In the genomic region with DNA sequence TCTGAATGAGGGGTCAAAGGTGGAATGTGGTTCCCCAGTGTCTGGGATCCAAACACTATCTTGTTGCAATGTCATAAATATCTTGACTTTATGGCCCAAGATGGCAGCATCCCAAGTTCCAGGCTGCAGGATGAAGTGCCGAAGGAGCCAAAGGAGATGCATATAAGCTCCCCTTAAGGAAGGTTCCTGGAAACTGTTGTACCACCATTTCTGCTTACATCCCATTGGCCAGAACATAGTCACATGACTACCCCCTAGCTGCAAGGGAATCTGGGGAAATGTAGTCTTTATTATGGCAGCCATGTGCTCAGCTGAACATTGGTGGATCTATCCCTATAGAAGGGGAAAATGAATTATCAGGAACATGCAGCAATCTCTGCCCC, we compare ENCODE assay signal across 10 cellular contexts. TPM values are rescaled to one million over a fixed set of nuclear protein-coding genes. Genes with fewer than 3 reads are reported as not detected.
DNase-seq lines count a peak whose midpoint lies in the region; ATAC-seq and TF ChIP-seq lines count a peak whose summit lies in the region.
"Had no signal": no experiment of that assay in that cellular context is flagged by ENCODE, and none has a peak within 500 bp of the region (broad histone marks: within the 10 kb centered on the region; RNA-seq: fewer than 3 reads in every experiment).

No MANE protein-coding gene starts in this region.

- CTCF ChIA-PET in CD4-positive, alpha-beta T cell (lab: Charles Lee): interaction anchor here (0.9 to 1.3 kb wide), 3 partner anchors 244 to 413 kb away, joined by 3 to 5 read pairs (median 4); no protein-coding TSS in a partner anchor

- no peaks in the 10 kb centered on the region for H3K9me3 ChIP-seq in CD4-positive, alpha-beta T cell (ENCODE audit: control insufficient read depth, low read length)

- ATAC-seq in HG02798 (IDR thresholded peaks at IDR 0.05; ENCODE audit: poor library complexity, unreplicated experiment) (peak; percentile 17), GM19324 (IDR thresholded peaks at IDR 0.05; ENCODE audit: low FRiP score, unreplicated experiment) (no peak), Right ventricle myocardium inferior (no peak)
- no peak for ATAC-seq in CD4-positive, alpha-beta T cell (ENCODE audit: poor library complexity)

- no peaks in the 10 kb centered on the region for H3K27me3 Mint-ChIP-seq in CD4-positive, alpha-beta T cell
- H3K27me3 Mint-ChIP-seq: activated naive CD4-positive, alpha-beta T cell treated with anti-CD3 and anti-CD28 coated beads, Interleukin-2, amount 10 ng/mL, durations not matched to agents 7 days and 5 days had no signal

- H3K27me3 ChIP-seq in CD4-positive, alpha-beta T cell (ENCODE audit: control insufficient read depth, insufficient read depth, low read length): no peaks in the 10 kb centered on the region

- H3K27ac ChIP-seq in CD4-positive, alpha-beta T cell (ENCODE audit: low read depth, low read length): no peak overlapping the region

- peak; percentile 67 for DNase-seq in GM10266 (ENCODE audit: extremely low spot score)
- peak; percentile 60 for DNase-seq in RPMI7951 (ENCODE audit: low read depth)
- DNase-seq in left kidney (ENCODE audit: low read depth, low spot score): peak; percentile 58
- DNase-seq in CD4-positive, alpha-beta T cell: no peak
- DNase-seq in Right ventricle myocardium inferior (ENCODE audit: missing footprints): no peak
- no peak for DNase-seq in dedifferentiated amniotic fluid mesenchymal stem cell (ENCODE audit: extremely low spot score)
- DNase-seq: NCI-H748 treated with DMSO at 0.1 percent for 48 hours had no signal

- no peak overlapping the region for H3K4me3 Mint-ChIP-seq in CD4-positive, alpha-beta T cell
- H3K4me3 Mint-ChIP-seq: activated naive CD4-positive, alpha-beta T cell treated with anti-CD3 and anti-CD28 coated beads, Interleukin-2, amount 10 ng/mL, durations not matched to agents 7 days and 5 days had no signal

- no peaks in the 10 kb centered on the region for H3K36me3 Mint-ChIP-seq in CD4-positive, alpha-beta T cell (ENCODE audit: low read depth)
- H3K36me3 Mint-ChIP-seq: activated naive CD4-positive, alpha-beta T cell treated with anti-CD3 and anti-CD28 coated beads, Interleukin-2, amount 10 ng/mL, durations not matched to agents 7 days and 5 days had no signal

- no peak overlapping the region for H3K27ac Mint-ChIP-seq in CD4-positive, alpha-beta T cell
- H3K27ac Mint-ChIP-seq: activated naive CD4-positive, alpha-beta T cell treated with anti-CD3 and anti-CD28 coated beads, Interleukin-2, amount 10 ng/mL, durations not matched to agents 7 days and 5 days had no signal

- H3K4me1 Mint-ChIP-seq in CD4-positive, alpha-beta T cell (ENCODE audit: low read depth): no peaks in the 10 kb centered on the region
- H3K4me1 Mint-ChIP-seq: activated naive CD4-positive, alpha-beta T cell treated with anti-CD3 and anti-CD28 coated beads, Interleukin-2, amount 10 ng/mL, durations not matched to agents 7 days and 5 days had no signal

- no peak for TF ChIP-seq CTCF in GM10266 (IDR thresholded peaks at IDR 0.05; ENCODE audit: control insufficient read depth, insufficient read depth, low read depth, missing control alignments)
- TF ChIP-seq CTCF in CD4-positive, alpha-beta T cell (IDR thresholded peaks at IDR 0.05): no peak

- H3K9me3 Mint-ChIP-seq in CD4-positive, alpha-beta T cell: no peaks in the 10 kb centered on the region
- H3K9me3 Mint-ChIP-seq: activated naive CD4-positive, alpha-beta T cell treated with anti-CD3 and anti-CD28 coated beads, Interleukin-2, amount 10 ng/mL, durations not matched to agents 7 days and 5 days had no signal

- intact Hi-C loops in CD4-positive, alpha-beta T cell (cut with DNase I, micrococcal nuclease): no loop called here
- intact Hi-C loops in Right ventricle myocardium inferior (cut with DNase I): loop anchor here (10.0 kb wide), 1 partner anchor 497 kb away; no protein-coding TSS in a partner anchor

- POLR2A ChIA-PET in CD4-positive, alpha-beta T cell (lab: Charles Lee): interaction anchor here (1.0 kb wide), 1 partner anchor 277 kb away, joined by 3 read pairs; no protein-coding TSS in a partner anchor

RNA-seq across cellular contexts. Expression of a gene that starts 54.3 kb away (rescaled TPM):
- 13.1 and 14.5 TPM in 2 replicates for total RNA-seq in RPMI7951 (2014; rRNA removed; shearing (Covaris generic))
- 10 to 100 TPM; 17.7 to 22.2 TPM for total RNA-seq in CD4-positive, alpha-beta T cell
- total RNA-seq in Right ventricle myocardium inferior: 43.1 TPM

Comparison
In these comparisons a context has a peak if more than half of its experiments do, and no peak if none do; other contexts are left out.
1. DNase-seq: peak in GM10266 (single experiment), RPMI7951 (single experiment) and left kidney (single experiment); none in CD4-positive, alpha-beta T cell (0 of 10), Right ventricle myocardium inferior (single experiment) and dedifferentiated amniotic fluid mesenchymal stem cell (single experiment).